In genomic region chr3:126152931-126153694, GRCh38 we compare ENCODE assay signal across 18 cellular contexts. TPM values are rescaled to one million over a fixed set of nuclear protein-coding genes. Genes with fewer than 3 reads are reported as not detected.
"Had no signal": no experiment of that assay in that cellular context is flagged by ENCODE, and none has a peak within 500 bp of the region (broad histone marks: within the 10 kb centered on the region; RNA-seq: fewer than 3 reads in every experiment).

No MANE protein-coding gene starts in this region.

- H3K4me3 ChIP-seq: breast epithelium, left lung, thoracic aorta had no signal

- H3K27me3 Mint-ChIP-seq: activated CD4-positive, alpha-beta T cell treated with anti-CD3 and anti-CD28 coated beads, Interleukin-2, amount 10 ng/mL, durations not matched to agents 7 days and 5 days; activated naive CD8-positive, alpha-beta T cell treated with anti-CD3 and anti-CD28 coated beads, Interleukin-2, amount 10 ng/mL, durations not matched to agents 7 days and 5 days; activated T-cell treated with anti-CD3 and anti-CD28 coated beads, Interleukin-2, amount 50 U/mL, for 24 hours; stimulated activated naive CD8-positive, alpha-beta T cell treated with anti-CD3 and anti-CD28 coated beads, Interleukin-15, amount 100 ng/mL, for 72 hours had no signal

- H3K36me3 ChIP-seq: breast epithelium, left lung had no signal

- H3K4me3 Mint-ChIP-seq: activated CD4-positive, alpha-beta T cell treated with anti-CD3 and anti-CD28 coated beads, Interleukin-2, amount 10 ng/mL, durations not matched to agents 7 days and 5 days; activated naive CD8-positive, alpha-beta T cell treated with anti-CD3 and anti-CD28 coated beads, Interleukin-2, amount 10 ng/mL, durations not matched to agents 7 days and 5 days; activated T-cell treated with anti-CD3 and anti-CD28 coated beads, Interleukin-2, amount 50 U/mL, for 24 hours; nephron; stimulated activated naive CD8-positive, alpha-beta T cell treated with anti-CD3 and anti-CD28 coated beads, Interleukin-15, amount 100 ng/mL, for 72 hours had no signal

- H3K4me1 ChIP-seq: breast epithelium, left lung had no signal

- H3K9me3 ChIP-seq: breast epithelium, left lung, thoracic aorta had no signal

- H3K4me1 Mint-ChIP-seq: activated CD4-positive, alpha-beta T cell treated with anti-CD3 and anti-CD28 coated beads, Interleukin-2, amount 10 ng/mL, durations not matched to agents 7 days and 5 days; activated naive CD8-positive, alpha-beta T cell treated with anti-CD3 and anti-CD28 coated beads, Interleukin-2, amount 10 ng/mL, durations not matched to agents 7 days and 5 days; nephron; stimulated activated naive CD8-positive, alpha-beta T cell treated with anti-CD3 and anti-CD28 coated beads, Interleukin-15, amount 100 ng/mL, for 72 hours had no signal

- DNase-seq: activated CD4-positive, alpha-beta T cell treated with anti-CD3 and anti-CD28 coated beads, Interleukin-2, amount 10 ng/mL, durations not matched to agents 7 days and 5 days; activated gamma-delta T cell; activated naive CD8-positive, alpha-beta T cell treated with anti-CD3 and anti-CD28 coated beads, Interleukin-2, amount 10 ng/mL, durations not matched to agents 7 days and 5 days; activated T-cell treated with anti-CD3 and anti-CD28 coated beads, Interleukin-2, amount 50 U/mL, for 24 hours; anterior cingulate cortex; glutamatergic neuron; mesenchymal stem cell; occipital lobe; stimulated activated CD4-positive, alpha-beta T cell treated with anti-CD3 and anti-CD28 coated beads, Interleukin-15, amount 100 ng/mL, for 24 hours; stimulated activated CD4-positive, alpha-beta T cell treated with anti-CD3 and anti-CD28 coated beads, Interleukin-4, amount 100 ng/mL, for 24 hours; stimulated activated naive CD8-positive, alpha-beta T cell treated with anti-CD3 and anti-CD28 coated beads, Interleukin-15, amount 100 ng/mL, for 72 hours; T-helper 1 cell had no signal

- H3K27me3 ChIP-seq: breast epithelium, left lung had no signal

- ATAC-seq: esophagus mucosa; left lung; stimulated activated naive CD8-positive, alpha-beta T cell treated with anti-CD3 and anti-CD28 coated beads, Interleukin-15, amount 100 ng/mL, for 72 hours had no signal

- H3K27ac Mint-ChIP-seq: activated CD4-positive, alpha-beta T cell treated with anti-CD3 and anti-CD28 coated beads, Interleukin-2, amount 10 ng/mL, durations not matched to agents 7 days and 5 days; activated naive CD8-positive, alpha-beta T cell treated with anti-CD3 and anti-CD28 coated beads, Interleukin-2, amount 10 ng/mL, durations not matched to agents 7 days and 5 days; activated T-cell treated with anti-CD3 and anti-CD28 coated beads, Interleukin-2, amount 50 U/mL, for 24 hours; nephron; stimulated activated naive CD8-positive, alpha-beta T cell treated with anti-CD3 and anti-CD28 coated beads, Interleukin-15, amount 100 ng/mL, for 72 hours had no signal

- H3K27ac ChIP-seq: breast epithelium, left lung, thoracic aorta had no signal

- H3K9me3 Mint-ChIP-seq: activated CD4-positive, alpha-beta T cell treated with anti-CD3 and anti-CD28 coated beads, Interleukin-2, amount 10 ng/mL, durations not matched to agents 7 days and 5 days; activated naive CD8-positive, alpha-beta T cell treated with anti-CD3 and anti-CD28 coated beads, Interleukin-2, amount 10 ng/mL, durations not matched to agents 7 days and 5 days; activated T-cell treated with anti-CD3 and anti-CD28 coated beads, Interleukin-2, amount 50 U/mL, for 24 hours; nephron had no signal

- H3K36me3 Mint-ChIP-seq: activated naive CD8-positive, alpha-beta T cell treated with anti-CD3 and anti-CD28 coated beads, Interleukin-2, amount 10 ng/mL, durations not matched to agents 7 days and 5 days had no signal

RNA-seq across cellular contexts. Expression of gene ALDH1L1, which starts 27.3 kb away (rescaled TPM):
- total RNA-seq: activated CD4-positive, alpha-beta T cell treated with anti-CD3 and anti-CD28 coated beads, Interleukin-2, amount 10 ng/mL, durations not matched to agents 7 days and 5 days; activated CD8-positive, alpha-beta memory T cell treated with anti-CD3 and anti-CD28 coated beads for 36 hours; activated naive CD8-positive, alpha-beta T cell treated with anti-CD3 and anti-CD28 coated beads, Interleukin-2, amount 10 ng/mL, durations not matched to agents 7 days and 5 days had no signal
